8 cellular contexts compared by ENCODE assay signal in genomic region chr1:120388597-120389126, GRCh38. TPM values are rescaled to one million over a fixed set of nuclear protein-coding genes. Genes with fewer than 3 reads are reported as not detected.
DNase-seq lines count a peak whose midpoint lies in the region; ATAC-seq and TF ChIP-seq lines count a peak whose summit lies in the region.
"Not testable (repeated sequence)": the region's sequence is repeated elsewhere in the genome, so short reads cannot be mapped to it uniquely, and the experiment has no call there.

No MANE protein-coding gene starts in this region.

- not testable (repeated sequence) for H3K9ac ChIP-seq in PC-3 (ENCODE audit: low read length)

- not testable (repeated sequence) for H3K4me1 ChIP-seq in PC-3 (ENCODE audit: insufficient read depth, low read length); heart left ventricle

- not testable (repeated sequence) for H3K27ac ChIP-seq in PC-3 (ENCODE audit: low read length); heart left ventricle

- not testable (repeated sequence) for H2AFZ ChIP-seq in PC-3 (ENCODE audit: low read length)

- H3K4me2 ChIP-seq in PC-3 (ENCODE audit: low read length): not testable (repeated sequence)

- intact Hi-C loops in PC-3 (cut with micrococcal nuclease); heart left ventricle (cut with DNase I): not testable (repeated sequence)

- 15 to 39% (median 21%) methylated on average over 12 to 19 of the region's 29 CpGs; no CpG with 5 or more reads in 1 of the 4 donors for WGBS in heart left ventricle, 4 donors

- not testable (repeated sequence) for H3K9me3 Mint-ChIP-seq in neural crest cell

- not testable (repeated sequence) for ATAC-seq in PC-3, heart left ventricle

- not testable (repeated sequence) for TF ChIP-seq CTCF in PC-3 (conservative IDR thresholded peaks at IDR 0.05; ENCODE audit: low read depth, low read length)
- TF ChIP-seq CTCF in heart left ventricle (IDR thresholded peaks at IDR 0.05) (peak in 9 of 12 donors; percentile 16 to 37 (median 25)), neural crest cell (conservative IDR thresholded peaks at IDR 0.05) (peak; percentile 30)

- not testable (repeated sequence) for H3K9me3 ChIP-seq in PC-3 (ENCODE audit: low read length); heart left ventricle

- POLR2A ChIA-PET in PC-3 (lab: Charles Lee; ENCODE audit: unreplicated experiment): not testable (repeated sequence)

- H3K9me2 ChIP-seq in PC-3 (replicated peaks; ENCODE audit: low read length): not testable (repeated sequence)

- not testable (repeated sequence) for H4K20me1 ChIP-seq in PC-3 (ENCODE audit: low read length)

- not testable (repeated sequence) for H3K27ac Mint-ChIP-seq in neural crest cell (ENCODE audit: unreplicated experiment)

- H3K4me3 ChIP-seq in PC-3 (ENCODE audit: low read length); heart left ventricle: not testable (repeated sequence)

- H3K4me3 Mint-ChIP-seq in neural crest cell: not testable (repeated sequence)

- H3K79me2 ChIP-seq in PC-3 (ENCODE audit: low read length): not testable (repeated sequence)

- CTCF ChIA-PET in PC-3 (lab: Charles Lee): not testable (repeated sequence)

- H3K36me3 ChIP-seq in PC-3 (ENCODE audit: low read depth, low read length); heart left ventricle: not testable (repeated sequence)

- H3F3A ChIP-seq in PC-3 (ENCODE audit: low read length, unreplicated experiment): not testable (repeated sequence)

- DNase-seq in ELR (ENCODE audit: low read depth): peak; percentile 74
- DNase-seq in NCI-H1417 (lab: John Stamatoyannopoulos, UW): peak; percentile 19 to 73 (median 51)
- DNase-seq in PC-3: peak; percentile 48
- peak; percentile 4 for DNase-seq in activated CD8-positive, alpha-beta memory T cell treated with anti-CD3 and anti-CD28 coated beads, Interleukin-2, amount 50 U/mL, for 1 hour (ENCODE audit: extremely low read depth)
- DNase-seq in cerebellar cortex (ENCODE audit: low spot score): peak; percentile 1
- DNase-seq in heart left ventricle: peak in 1 of 5 donors; percentile 9
- not testable (repeated sequence) for DNase-seq in neural crest cell (ENCODE audit: low read depth, low spot score)
- peak; percentile 53 for DNase-seq in ureter (ENCODE audit: low spot score)

- not testable (repeated sequence) for H3K4me1 Mint-ChIP-seq in neural crest cell

- BruUV-seq in PC-3 (replicated peaks; lab: Mats Ljungman, UMichigan): not testable (repeated sequence)

- not testable (repeated sequence) for TF ChIP-seq POLR2A in heart left ventricle (IDR thresholded peaks at IDR 0.05)

- not testable (repeated sequence) for H3K27me3 Mint-ChIP-seq in neural crest cell (ENCODE audit: low read depth)

- H3K27me3 ChIP-seq in PC-3 (ENCODE audit: low read length); heart left ventricle: not testable (repeated sequence)

- H3K36me3 Mint-ChIP-seq in neural crest cell (ENCODE audit: low read depth): not testable (repeated sequence)

RNA-seq across cellular contexts. Expression of gene NBPF8, which starts 26.2 kb away (rescaled TPM):
- 19.3 and 19.8 TPM in 2 replicates for total RNA-seq in PC-3 (2014; rRNA removed)
- 1 to 10 TPM; 1.2 to 4.0 (median 2.3) TPM for total RNA-seq in heart left ventricle
- polyA plus RNA-seq in heart left ventricle: 1 to 10 TPM; 2.3 to 3.3 TPM
- 22.8 and 23.8 TPM in 2 replicates for total RNA-seq in neural crest cell
- 12.7 TPM for total RNA-seq in ureter
